Comparison of ENCODE assay signal across 23 cellular contexts in the genomic region with DNA sequence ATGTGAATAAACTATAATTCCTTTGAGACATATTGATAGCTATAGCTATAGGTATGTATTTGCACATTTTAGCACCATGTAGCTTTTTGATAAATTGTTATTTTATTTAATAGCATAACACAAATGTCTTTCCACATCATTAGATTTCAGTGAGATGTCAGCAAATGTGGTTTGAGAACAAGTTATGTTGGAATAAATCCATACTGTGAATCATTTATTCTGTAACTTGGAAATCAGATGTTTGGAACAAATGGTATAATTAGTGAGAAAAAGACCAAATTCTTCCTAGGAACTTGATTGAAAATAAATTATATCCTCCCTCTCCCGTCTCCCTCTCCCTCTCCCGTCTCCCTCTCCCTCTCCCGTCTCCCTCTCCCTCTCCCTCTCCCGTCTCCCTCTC.
DNase-seq lines count a peak whose midpoint lies in the region; ATAC-seq and TF ChIP-seq lines count a peak whose summit lies in the region.
"Had no signal": no experiment of that assay in that cellular context is flagged by ENCODE, and none has a peak within 500 bp of the region (broad histone marks: within the 10 kb centered on the region; RNA-seq: fewer than 3 reads in every experiment).

No MANE protein-coding gene starts in this region.

- H4K20me1 ChIP-seq in GM23248 (ENCODE audit: insufficient read depth), result no peaks in the 10 kb centered on the region

- H3K27ac Mint-ChIP-seq in immature natural killer cell, result no peak overlapping the region
- H3K27ac Mint-ChIP-seq in activated CD8-positive, alpha-beta T cell treated with anti-CD3 and anti-CD28 coated beads, Interleukin-2, amount 10 ng/mL, durations not matched to agents 7 days and 5 days, result no peak overlapping the region
- H3K27ac Mint-ChIP-seq: B cell had no signal

- no peaks in the 10 kb centered on the region for H3K9me3 ChIP-seq in GM23248 (ENCODE audit: low read depth)
- H3K9me3 ChIP-seq: A549, Caco-2, SK-N-SH had no signal

- POLR2A ChIA-PET in activated CD8-positive, alpha-beta T cell treated with anti-CD3 and anti-CD28 coated beads, Interleukin-2, amount 10 ng/mL, durations not matched to agents 7 days and 5 days (lab: Charles Lee), result interaction anchor here (1.3 to 1.5 kb wide), 2 partner anchors 14 to 65 kb away, joined by 3 to 4 read pairs; no protein-coding TSS in a partner anchor

- peak overlapping the region; percentile 54; the same call in 1 of the 2 replicates for H2AFZ ChIP-seq in GM23248

- peak overlapping the region; percentile 18 for H3K4me3 ChIP-seq in GM23248
- no peak overlapping the region for H3K4me3 ChIP-seq in astrocyte of the cerebellum (ENCODE audit: low read depth, low read length)
- H3K4me3 ChIP-seq: A549 had no signal

- H3K4me1 ChIP-seq in GM23248 (ENCODE audit: insufficient read depth), result peaks cover 6% of the 10 kb centered on the region; the same call in 1 of the 2 replicates
- H3K4me1 ChIP-seq: Caco-2 had no signal

- H3K79me2 ChIP-seq in GM23248 (ENCODE audit: insufficient read depth), result no peaks in the 10 kb centered on the region

- no peak for ATAC-seq in activated CD8-positive, alpha-beta T cell treated with anti-CD3 and anti-CD28 coated beads, Interleukin-2, amount 10 ng/mL, durations not matched to agents 7 days and 5 days
- ATAC-seq: PC-3 had no signal

- peaks cover 9 to 13% of the 10 kb centered on the region in 2 donors for H3K4me1 Mint-ChIP-seq in immature natural killer cell
- H3K4me1 Mint-ChIP-seq in activated CD8-positive, alpha-beta T cell treated with anti-CD3 and anti-CD28 coated beads, Interleukin-2, amount 10 ng/mL, durations not matched to agents 7 days and 5 days (ENCODE audit: low read depth), result peaks cover 16% of the 10 kb centered on the region
- H3K4me1 Mint-ChIP-seq: B cell had no signal

- in situ Hi-C loops in GM23248 (cut with MboI) (no loop called here), astrocyte of the cerebellum (cut with HindIII; ENCODE audit: low sequenced_read_pairs) (no loop called here)

- H3K9me2 ChIP-seq in GM23248 (ENCODE audit: insufficient read depth), result no peaks in the 10 kb centered on the region
- H3K9me2 ChIP-seq: SK-N-SH had no signal

- no peak overlapping the region for H3K4me3 Mint-ChIP-seq in immature natural killer cell
- H3K4me3 Mint-ChIP-seq in activated CD8-positive, alpha-beta T cell treated with anti-CD3 and anti-CD28 coated beads, Interleukin-2, amount 10 ng/mL, durations not matched to agents 7 days and 5 days, result no peak overlapping the region
- H3K4me3 Mint-ChIP-seq: B cell; CD8-positive, alpha-beta T cell had no signal

- H3K9ac ChIP-seq in GM23248, result no peak overlapping the region
- H3K9ac ChIP-seq: SK-N-SH had no signal

- DNase-seq in GM23248, result peak; percentile 60
- DNase-seq in astrocyte of the cerebellum (ENCODE audit: low read depth), result peak; percentile 37
- peak; percentile 25 for DNase-seq in fibroblast of peridontal ligament (ENCODE audit: extremely low read depth)
- DNase-seq in stromal cell of bone marrow (ENCODE audit: low read depth), result peak; percentile 36
- DNase-seq in HuH-7 (ENCODE audit: low spot score), result no peak
- DNase-seq in immature natural killer cell, result no peak
- DNase-seq in activated CD8-positive, alpha-beta T cell treated with anti-CD3 and anti-CD28 coated beads, Interleukin-2, amount 10 ng/mL, durations not matched to agents 7 days and 5 days, result no peak
- DNase-seq: Caco-2, GDM1, HCEC 1CT, Kasumi-1, NCI-H1105, NCI-H146, NCI-H2029 treated with DMSO at 0.1 percent for 48 hours, NCI-H446 treated with DMSO at 0.1 percent for 48 hours, NCI-H526, NCI-H82, PC-3, SK-N-SH had no signal

- H3K27me3 ChIP-seq in GM23248 (replicated peaks; ENCODE audit: insufficient read depth), result no peaks in the 10 kb centered on the region

- no peaks in the 10 kb centered on the region for H3K9me3 Mint-ChIP-seq in immature natural killer cell
- H3K9me3 Mint-ChIP-seq in activated CD8-positive, alpha-beta T cell treated with anti-CD3 and anti-CD28 coated beads, Interleukin-2, amount 10 ng/mL, durations not matched to agents 7 days and 5 days (ENCODE audit: insufficient read depth), result no peaks in the 10 kb centered on the region
- H3K9me3 Mint-ChIP-seq: CD8-positive, alpha-beta T cell had no signal

- H3K36me3 ChIP-seq in GM23248 (ENCODE audit: low read depth), result no peaks in the 10 kb centered on the region

- no peak overlapping the region for H3K4me2 ChIP-seq in GM23248 (ENCODE audit: unreplicated experiment)
- H3K4me2 ChIP-seq: A549, SK-N-SH had no signal

- H3F3A ChIP-seq in GM23248 (ENCODE audit: insufficient read depth), result peaks cover 2% of the 10 kb centered on the region; the same call in 1 of the 2 replicates

- TF ChIP-seq CTCF in astrocyte of the cerebellum (IDR thresholded peaks at IDR 0.05; ENCODE audit: low read depth, low read length, missing control alignments), result no peak

- CTCF ChIA-PET in activated CD8-positive, alpha-beta T cell treated with anti-CD3 and anti-CD28 coated beads, Interleukin-2, amount 10 ng/mL, durations not matched to agents 7 days and 5 days (lab: Charles Lee), result interaction anchor here (1.1 kb wide), 1 partner anchor 174 kb away, joined by 3 read pairs; no protein-coding TSS in a partner anchor

- H3K36me3 Mint-ChIP-seq in immature natural killer cell, result no peaks in the 10 kb centered on the region
- no peaks in the 10 kb centered on the region for H3K36me3 Mint-ChIP-seq in activated CD8-positive, alpha-beta T cell treated with anti-CD3 and anti-CD28 coated beads, Interleukin-2, amount 10 ng/mL, durations not matched to agents 7 days and 5 days (ENCODE audit: low read depth)
- H3K36me3 Mint-ChIP-seq: CD8-positive, alpha-beta T cell had no signal

- 6% methylated on average over 4 of the region's 4 CpGs; no CpG with 5 or more reads in 1 of the 2 experiments for WGBS in GM23248 (ENCODE audit: low coverage in 1 of 2, low lambda C conversion rate in 2 of 2, missing lambda C conversion rate in 2 of 2), 2 experiments

- no peak overlapping the region for H3K27ac ChIP-seq in GM23248
- H3K27ac ChIP-seq: A549, C4-2B had no signal

- H3K27me3 Mint-ChIP-seq in immature natural killer cell (ENCODE audit: low read depth in 3 of 3), result peaks cover 0 to 2% (median 0%) of the 10 kb centered on the region in 3 donors
- H3K27me3 Mint-ChIP-seq in activated CD8-positive, alpha-beta T cell treated with anti-CD3 and anti-CD28 coated beads, Interleukin-2, amount 10 ng/mL, durations not matched to agents 7 days and 5 days (ENCODE audit: low read depth), result peaks cover 35% of the 10 kb centered on the region

Comparison
In these comparisons a context has a peak if more than half of its experiments do, and no peak if none do; other contexts are left out.
1. DNase-seq: peak in GM23248 (single experiment), astrocyte of the cerebellum (single experiment), fibroblast of peridontal ligament (single experiment) and stromal cell of bone marrow (single experiment); none in HuH-7 (single experiment), immature natural killer cell (0 of 3) and activated CD8-positive, alpha-beta T cell treated with anti-CD3 and anti-CD28 coated beads, Interleukin-2, amount 10 ng/mL, durations not matched to agents 7 days and 5 days (single experiment).